8 cellular contexts compared by ENCODE assay signal in the genomic region with DNA sequence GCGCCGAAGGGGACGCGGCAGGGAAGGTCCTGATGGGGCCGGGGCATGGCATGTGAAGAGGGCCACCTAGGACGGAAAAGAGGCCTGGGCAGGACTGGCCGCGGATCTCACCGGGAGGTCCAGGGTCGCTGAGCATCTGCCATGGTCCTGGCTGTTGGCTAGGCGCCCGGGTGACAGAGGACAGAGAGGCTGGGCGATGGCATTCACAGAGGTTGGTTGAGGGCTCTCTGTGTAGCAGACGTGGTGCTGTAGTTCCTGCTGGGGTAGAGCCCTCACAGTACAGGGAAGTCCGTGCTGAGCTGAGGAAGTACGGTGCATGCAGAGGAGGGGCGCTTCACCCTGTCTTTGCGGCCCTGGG. TPM values are rescaled to one million over a fixed set of nuclear protein-coding genes. Genes with fewer than 3 reads are reported as not detected.
DNase-seq lines count a peak whose midpoint lies in the region; ATAC-seq and TF ChIP-seq lines count a peak whose summit lies in the region.

No MANE protein-coding gene starts in this region.

- H3K4me3 ChIP-seq in AG04450 (ENCODE audit: low read depth, low read length) (peak overlapping the region; percentile 79), HUES48 (ENCODE audit: low read depth, low read length) (peak overlapping the region; percentile 87), coronary artery (peak overlapping the region; percentile 85), suprapubic skin (peak overlapping the region; percentile 68)

- no peak for TF ChIP-seq CTCF in AG04450 (IDR thresholded peaks at IDR 0.05; ENCODE audit: low read depth, low read length)
- TF ChIP-seq CTCF in coronary artery (IDR thresholded peaks at IDR 0.05): no peak
- no peak for TF ChIP-seq CTCF in suprapubic skin (IDR thresholded peaks at IDR 0.05)

- H3K36me3 ChIP-seq in HUES48 (ENCODE audit: control insufficient read depth, insufficient read depth, low read length) (peaks cover 23% of the 10 kb centered on the region), suprapubic skin (peaks cover 15% of the 10 kb centered on the region)

- under 1% methylated on average over 13 of the region's 18 CpGs for WGBS in suprapubic skin

- CTCF ChIA-PET in AG04450 (lab: Charles Lee): interaction anchor here (0.6 to 3.1 kb wide), 7 partner anchors 10 to 1028 kb away, joined by 3 to 26 read pairs (median 5); a partner anchor contains a TSS

- H3K9ac ChIP-seq in HUES48 (ENCODE audit: low read depth, low read length): peak overlapping the region; percentile 26

- H3K4me1 ChIP-seq in HUES48 (ENCODE audit: control insufficient read depth, insufficient read depth, low read length) (no peaks in the 10 kb centered on the region), suprapubic skin (peaks cover 20% of the 10 kb centered on the region)

- peak overlapping the region; percentile 82 for H3K27ac Mint-ChIP-seq in T-helper 2 cell treated with Interferon-gamma antibody and Interleukin-4, amounts not matched to agents 5 μg/mL and 100 μg/mL, for 36 hours

- no peaks in the 10 kb centered on the region for H3K27me3 Mint-ChIP-seq in T-helper 2 cell treated with Interferon-gamma antibody and Interleukin-4, amounts not matched to agents 5 μg/mL and 100 μg/mL, for 36 hours (ENCODE audit: low read depth)

- H3K27ac ChIP-seq in AG04450 (ENCODE audit: low read depth, low read length): peak overlapping the region; percentile 21
- peak overlapping the region; percentile 5 for H3K27ac ChIP-seq in HUES48 (ENCODE audit: low read depth, low read length)
- peak overlapping the region in 1 of 2 donors; percentile 82 for H3K27ac ChIP-seq in coronary artery
- H3K27ac ChIP-seq in suprapubic skin: peak overlapping the region; percentile 71

- H3K27me3 ChIP-seq in AG04450 (ENCODE audit: control insufficient read depth, insufficient read depth, low read length) (no peaks in the 10 kb centered on the region), HUES48 (ENCODE audit: control insufficient read depth, insufficient read depth, low read length) (no peaks in the 10 kb centered on the region), suprapubic skin (no peaks in the 10 kb centered on the region)

- H3K9me3 ChIP-seq in AG04450 (ENCODE audit: control insufficient read depth, insufficient read depth, low read length): no peaks in the 10 kb centered on the region; the same call in 1 of the 2 replicates
- no peaks in the 10 kb centered on the region for H3K9me3 ChIP-seq in HUES48 (ENCODE audit: control insufficient read depth, insufficient read depth, low read length)
- no peaks in the 10 kb centered on the region for H3K9me3 ChIP-seq in suprapubic skin

- peaks cover 41% of the 10 kb centered on the region for H3K36me3 Mint-ChIP-seq in T-helper 2 cell treated with Interferon-gamma antibody and Interleukin-4, amounts not matched to agents 5 μg/mL and 100 μg/mL, for 36 hours (ENCODE audit: low read depth)

- ATAC-seq in GM19025 (IDR thresholded peaks at IDR 0.05; ENCODE audit: low read depth, unreplicated experiment): peak; percentile 1

- H3K9me3 Mint-ChIP-seq in T-helper 2 cell treated with Interferon-gamma antibody and Interleukin-4, amounts not matched to agents 5 μg/mL and 100 μg/mL, for 36 hours: no peaks in the 10 kb centered on the region

- H3K4me1 Mint-ChIP-seq in T-helper 2 cell treated with Interferon-gamma antibody and Interleukin-4, amounts not matched to agents 5 μg/mL and 100 μg/mL, for 36 hours (ENCODE audit: low read depth): peaks cover 53% of the 10 kb centered on the region

- H3K4me3 Mint-ChIP-seq in T-helper 2 cell treated with Interferon-gamma antibody and Interleukin-4, amounts not matched to agents 5 μg/mL and 100 μg/mL, for 36 hours: peak overlapping the region; percentile 97

- POLR2A ChIA-PET in AG04450 (lab: Yijun Ruan, JAX): interaction anchor here (0.6 to 1.3 kb wide), 9 partner anchors 12 to 266 kb away, joined by 3 to 8 read pairs (median 4); no protein-coding TSS in a partner anchor

- TF ChIP-seq EP300 in suprapubic skin (IDR thresholded peaks at IDR 0.05): no peak

- no peak for TF ChIP-seq POLR2A in suprapubic skin (IDR thresholded peaks at IDR 0.05)

- DNase-seq in AG04450 (ENCODE audit: low read depth, low spot score) (no peak), coronary artery (ENCODE audit: low spot score) (no peak), lung microvascular endothelial cell (ENCODE audit: low read depth in 2 of 2) (peak; percentile 17 to 78), suprapubic skin (ENCODE audit: low spot score in 2 of 2) (peak in 1 of 2 donors; percentile 85), NCI-H1694 (lab: John Stamatoyannopoulos, UW) (no peak)
- no peak for DNase-seq in T-helper 2 cell treated with Interferon-gamma antibody and Interleukin-4, amounts not matched to agents 5 μg/mL and 100 μg/mL, for 36 hours (ENCODE audit: low spot score)

RNA-seq across cellular contexts. Expression of a gene that starts 0.4 kb away (rescaled TPM):
- polyA plus RNA-seq in AG04450 (2011; rRNA removed): 11.0 and 11.8 TPM in 2 replicates
- 6.2 and 7.5 TPM in 2 replicates for polyA minus RNA-seq in AG04450 (2011; rRNA and poly(A)+ RNA removed)
- 9.8 and 13.3 TPM in 2 replicates for total RNA-seq in lung microvascular endothelial cell
- total RNA-seq in suprapubic skin: 10 to 100 TPM in 1 of 4 donors, 1 to 10 TPM in 3; 4.5 to 11.8 (median 5.8) TPM

RNA-seq across cellular contexts. Expression of a gene that starts 13.0 kb away (rescaled TPM):
- polyA plus RNA-seq in AG04450 (2011; rRNA removed): 15.0 and 21.6 TPM in 2 replicates
- 30.5 and 31.8 TPM in 2 replicates for polyA minus RNA-seq in AG04450 (2011; rRNA and poly(A)+ RNA removed)
- total RNA-seq in lung microvascular endothelial cell (39.7 and 128 TPM in 2 replicates), suprapubic skin (10 to 100 TPM in 2 of 4 donors, 1 to 10 TPM in 2; 8.4 to 12.4 (median 10.6) TPM)

RNA-seq across cellular contexts. Expression of a gene that starts 20.8 kb away (rescaled TPM):
- polyA plus RNA-seq in AG04450 (2011; rRNA removed): 0.24 TPM in 1 of 2 replicates, not detected in the other
- 0.41 TPM in 1 of 2 replicates, not detected in the other for polyA minus RNA-seq in AG04450 (2011; rRNA and poly(A)+ RNA removed)
- total RNA-seq in lung microvascular endothelial cell (not detected in 2 replicates), suprapubic skin (not detected)

Comparison
In these comparisons a context has a peak if more than half of its experiments do, and no peak if none do; other contexts are left out.
1. DNase-seq: peak in lung microvascular endothelial cell (2 of 2); none in AG04450 (single experiment), T-helper 2 cell treated with Interferon-gamma antibody and Interleukin-4, amounts not matched to agents 5 μg/mL and 100 μg/mL, for 36 hours (single experiment), coronary artery (single experiment) and NCI-H1694 (single experiment).
2. Peak in every context shown above with its lines, with median percentiles within 50 percentile points of each other: H3K4me3 ChIP-seq.